ENCODE assay signal across 21 cellular contexts in genomic region chr2:5125017-5125730, GRCh38.
DNase-seq lines count a peak whose midpoint lies in the region; ATAC-seq and TF ChIP-seq lines count a peak whose summit lies in the region.
"Had no signal": no experiment of that assay in that cellular context is flagged by ENCODE, and none has a peak within 500 bp of the region (broad histone marks: within the 10 kb centered on the region; RNA-seq: fewer than 3 reads in every experiment).

No MANE protein-coding gene starts in this region.

- ATAC-seq in GM21528 (IDR thresholded peaks at IDR 0.05; ENCODE audit: low FRiP score, unreplicated experiment) (no peak), HG03457 (IDR thresholded peaks at IDR 0.05; ENCODE audit: unreplicated experiment) (no peak), omental fat pad (ENCODE audit: low FRiP score) (no peak)
- ATAC-seq: activated T-helper 17 cell treated with anti-CD3 and anti-CD28 coated beads, Interleukin-2, amount 50 U/mL, for 72 hours; Panc1; stimulated activated naive CD8-positive, alpha-beta T cell treated with anti-CD3 and anti-CD28 coated beads, Interleukin-15, amount 100 ng/mL, for 72 hours had no signal

- peak; percentile 84 for DNase-seq in DMS79 (lab: John Stamatoyannopoulos, UW)
- DNase-seq in NCI-H1417 treated with DMSO at 0.1 percent for 48 hours (lab: John Stamatoyannopoulos, UW) = peak; percentile 56
- DNase-seq in NCI-H2227 treated with DMSO at 0.1 percent for 48 hours (lab: John Stamatoyannopoulos, UW) = peak; percentile 93
- peak; percentile 3 for DNase-seq in iPS DF 19.7 (ENCODE audit: low read depth, low spot score)
- no peak for DNase-seq in activated gamma-delta T cell treated with Interleukin-2 at 50 U/mL for 16 hours
- DNase-seq in omental fat pad (ENCODE audit: low spot score) = no peak
- DNase-seq: activated CD4-positive, alpha-beta T cell treated with anti-CD3 and anti-CD28 coated beads for 1 hour; amniotic stem cell; GOT3; IMR-90; NCI-H526 treated with DMSO at 0.1 percent for 48 hours; sigmoid colon; SK-N-SH; stimulated activated CD4-positive, alpha-beta T cell treated with anti-CD3 and anti-CD28 coated beads, Interleukin-2, amount 100 ng/mL, for 24 hours; stimulated activated naive CD8-positive, alpha-beta T cell treated with anti-CD3 and anti-CD28 coated beads, Interleukin-15, amount 100 ng/mL, for 72 hours; T1000; upper lobe of left lung had no signal

- TF ChIP-seq CTCF in omental fat pad (IDR thresholded peaks at IDR 0.05) = no peak

Comparison
In these comparisons a context has a peak if more than half of its experiments do, and no peak if none do; other contexts are left out.
1. DNase-seq: peak in DMS79 (single experiment), NCI-H1417 treated with DMSO at 0.1 percent for 48 hours (single experiment), NCI-H2227 treated with DMSO at 0.1 percent for 48 hours (single experiment) and iPS DF 19.7 (single experiment); none in activated gamma-delta T cell treated with Interleukin-2 at 50 U/mL for 16 hours (single experiment) and omental fat pad (single experiment).